Comparison of ENCODE assay signal across 12 cellular contexts in the genomic region with DNA sequence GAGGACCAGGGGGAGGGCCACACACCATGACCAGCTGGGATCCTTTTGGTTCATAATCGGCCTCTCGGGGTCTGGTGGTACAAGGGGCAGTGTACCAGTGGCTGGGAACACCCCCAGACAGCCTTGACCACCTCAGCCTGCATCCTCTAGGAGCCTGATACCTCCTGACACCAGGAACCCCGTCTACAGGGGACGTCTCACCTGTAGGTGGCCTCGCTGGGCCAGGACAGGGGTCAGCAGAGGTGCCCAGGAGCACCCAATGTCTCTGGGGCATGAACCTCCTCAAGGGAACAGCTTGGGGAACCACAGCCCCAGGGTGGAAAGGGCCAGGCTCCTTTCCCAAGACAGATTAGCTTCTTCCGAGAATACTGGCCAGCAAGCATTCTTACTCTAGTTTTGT. TPM values are rescaled to one million over a fixed set of nuclear protein-coding genes. Genes with fewer than 3 reads are reported as not detected.
DNase-seq lines count a peak whose midpoint lies in the region; ATAC-seq, FAIRE-seq and TF ChIP-seq lines count a peak whose summit lies in the region.
"Had no signal": no experiment of that assay in that cellular context is flagged by ENCODE, and none has a peak within 500 bp of the region (broad histone marks: within the 10 kb centered on the region; RNA-seq: fewer than 3 reads in every experiment).

No MANE protein-coding gene starts in this region.

- DNase-seq in activated CD8-positive, alpha-beta memory T cell treated with anti-CD3 and anti-CD28 coated beads, Interleukin-2, amount 10 ng/mL, durations not matched to agents 7 days and 5 days, result peak; percentile 56
- DNase-seq in activated CD8-positive, alpha-beta memory T cell treated with anti-CD3 and anti-CD28 coated beads for 24 hours, result no peak
- no peak for DNase-seq in MM.1S
- no peak for DNase-seq in bronchial epithelial cell (ENCODE audit: low read depth)
- no peak for DNase-seq in retinal pigment epithelial cell (ENCODE audit: low read depth)
- DNase-seq in NCI-H1092 treated with DMSO at 0.1 percent for 48 hours (lab: John Stamatoyannopoulos, UW), result no peak
- DNase-seq: cortex of kidney, hypothalamus had no signal

- no peak overlapping the region for H3K27ac ChIP-seq in MM.1S (ENCODE audit: low read length)
- H3K27ac ChIP-seq: KMS-11, Peyer's patch had no signal

- H3K4me3 ChIP-seq in MM.1S (ENCODE audit: low read length), result no peak overlapping the region
- no peak overlapping the region for H3K4me3 ChIP-seq in bronchial epithelial cell (ENCODE audit: low read depth, low read length)
- H3K4me3 ChIP-seq in retinal pigment epithelial cell (ENCODE audit: low read length), result no peak overlapping the region
- H3K4me3 ChIP-seq: Peyer's patch had no signal

- peaks cover 13% of the 10 kb centered on the region for H3K4me1 Mint-ChIP-seq in activated CD8-positive, alpha-beta memory T cell treated with anti-CD3 and anti-CD28 coated beads, Interleukin-2, amount 10 ng/mL, durations not matched to agents 7 days and 5 days

- no peak overlapping the region for H3K4me2 ChIP-seq in MM.1S (ENCODE audit: low read depth, low read length)
- H3K4me2 ChIP-seq: KMS-11 had no signal

- H3K79me2 ChIP-seq in MM.1S (ENCODE audit: low read length), result peaks cover 6% of the 10 kb centered on the region; the same call in 1 of the 2 replicates

- CTCF ChIA-PET in activated CD8-positive, alpha-beta memory T cell treated with anti-CD3 and anti-CD28 coated beads, Interleukin-2, amount 10 ng/mL, durations not matched to agents 7 days and 5 days (lab: Charles Lee), result interaction anchor here (0.8 to 1.3 kb wide), 5 partner anchors 11 to 295 kb away, joined by 3 to 8 read pairs (median 3); no protein-coding TSS in a partner anchor

- no peak overlapping the region for H3K9ac ChIP-seq in MM.1S (ENCODE audit: low read length)
- H3K9ac ChIP-seq: KMS-11 had no signal

- H3K9me3 ChIP-seq in MM.1S (replicated peaks; ENCODE audit: insufficient read depth, low read length), result no peaks in the 10 kb centered on the region
- H3K9me3 ChIP-seq: Peyer's patch had no signal

- no peaks in the 10 kb centered on the region for H3F3A ChIP-seq in MM.1S (ENCODE audit: insufficient read depth, low read length)

- H3K9me2 ChIP-seq in MM.1S (replicated peaks; ENCODE audit: insufficient read depth, low read length), result no peaks in the 10 kb centered on the region

- no peak overlapping the region for H2AFZ ChIP-seq in MM.1S (ENCODE audit: low read length)

- no peak for FAIRE-seq in bronchial epithelial cell (lab: Jason Lieb, UNC)

- H3K4me3 Mint-ChIP-seq in activated CD8-positive, alpha-beta memory T cell treated with anti-CD3 and anti-CD28 coated beads, Interleukin-2, amount 10 ng/mL, durations not matched to agents 7 days and 5 days, result no peak overlapping the region

- H3K36me3 ChIP-seq in MM.1S (replicated peaks; ENCODE audit: insufficient read depth, low read length), result no peaks in the 10 kb centered on the region
- H3K36me3 ChIP-seq in bronchial epithelial cell (ENCODE audit: control insufficient read depth, insufficient read depth, low read length), result no peaks in the 10 kb centered on the region
- H3K36me3 ChIP-seq: Peyer's patch had no signal

- H3K4me1 ChIP-seq in MM.1S (ENCODE audit: low read length), result no peaks in the 10 kb centered on the region

- TF ChIP-seq CTCF in MM.1S (IDR thresholded peaks at IDR 0.05; ENCODE audit: low read length), result 0 out of 2 replicates have a peak, but pooled peaks have one; percentile 7
- TF ChIP-seq CTCF in bronchial epithelial cell (IDR thresholded peaks at IDR 0.05; ENCODE audit: insufficient read depth, low read length, severe bottlenecking), result peak; percentile 31
- TF ChIP-seq CTCF in retinal pigment epithelial cell (conservative IDR thresholded peaks at IDR 0.05; ENCODE audit: low read depth, low read length), result peak; percentile 12

- no peaks in the 10 kb centered on the region for H3K9me3 Mint-ChIP-seq in activated CD8-positive, alpha-beta memory T cell treated with anti-CD3 and anti-CD28 coated beads, Interleukin-2, amount 10 ng/mL, durations not matched to agents 7 days and 5 days (ENCODE audit: low read depth)

- peaks cover 3% of the 10 kb centered on the region for H3K36me3 Mint-ChIP-seq in activated CD8-positive, alpha-beta memory T cell treated with anti-CD3 and anti-CD28 coated beads, Interleukin-2, amount 10 ng/mL, durations not matched to agents 7 days and 5 days

- H3K27me3 Mint-ChIP-seq in activated CD8-positive, alpha-beta memory T cell treated with anti-CD3 and anti-CD28 coated beads, Interleukin-2, amount 10 ng/mL, durations not matched to agents 7 days and 5 days, result peaks cover 21% of the 10 kb centered on the region

- no peaks in the 10 kb centered on the region for H4K20me1 ChIP-seq in MM.1S (ENCODE audit: insufficient read depth, low read length)

- no peak for ATAC-seq in activated CD8-positive, alpha-beta memory T cell treated with anti-CD3 and anti-CD28 coated beads, Interleukin-2, amount 10 ng/mL, durations not matched to agents 7 days and 5 days
- ATAC-seq in GM19023 (IDR thresholded peaks at IDR 0.05; ENCODE audit: unreplicated experiment) (no peak), HG03460 (IDR thresholded peaks at IDR 0.05; ENCODE audit: unreplicated experiment) (no peak)

- H3K27ac Mint-ChIP-seq in activated CD8-positive, alpha-beta memory T cell treated with anti-CD3 and anti-CD28 coated beads, Interleukin-2, amount 10 ng/mL, durations not matched to agents 7 days and 5 days, result no peak overlapping the region

- H3K27me3 ChIP-seq in MM.1S (replicated peaks; ENCODE audit: insufficient read depth, low read length) (peaks cover 72% of the 10 kb centered on the region), bronchial epithelial cell (ENCODE audit: control insufficient read depth, insufficient read depth, low read length) (peaks cover 7% of the 10 kb centered on the region)
- H3K27me3 ChIP-seq: Peyer's patch had no signal

RNA-seq across cellular contexts. Expression of gene METRNL, which starts 2.5 kb away (rescaled TPM):
- total RNA-seq in activated CD8-positive, alpha-beta memory T cell treated with anti-CD3 and anti-CD28 coated beads, Interleukin-2, amount 10 ng/mL, durations not matched to agents 7 days and 5 days, result 10 to 100 TPM; 42.9 to 49.9 TPM
- total RNA-seq in bronchial epithelial cell, result 50.8 and 142 TPM in 2 replicates
